In the genomic region with DNA sequence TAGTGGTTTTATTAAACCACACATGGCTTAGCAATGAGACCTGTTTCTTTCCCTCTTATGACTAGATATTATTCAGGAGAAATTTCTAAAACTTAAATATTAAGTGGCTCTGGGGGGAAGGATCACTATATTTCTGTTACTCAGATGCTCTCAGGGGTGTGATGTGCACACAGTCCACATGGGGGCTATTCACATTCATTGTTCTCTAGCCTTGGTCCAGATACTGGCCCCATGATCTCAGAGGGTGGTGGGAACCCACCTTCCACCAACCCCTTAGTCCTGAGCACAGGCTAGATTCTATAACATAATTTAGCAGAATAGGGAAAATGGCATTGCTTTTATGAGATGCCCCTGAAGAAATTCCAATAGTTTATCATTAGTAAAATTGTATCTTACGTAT, we compare ENCODE assay signal across 17 cellular contexts.
DNase-seq lines count a peak whose midpoint lies in the region; ATAC-seq and TF ChIP-seq lines count a peak whose summit lies in the region.
"Had no signal": no experiment of that assay in that cellular context is flagged by ENCODE, and none has a peak within 500 bp of the region (broad histone marks: within the 10 kb centered on the region; RNA-seq: fewer than 3 reads in every experiment).

No MANE protein-coding gene starts in this region.

- no peak for TF ChIP-seq RAD21 in HCT116 (IDR thresholded peaks at IDR 0.05; ENCODE audit: low read depth)

- no peak overlapping the region for H3K27ac ChIP-seq in HCT116 (ENCODE audit: low read depth, low read length)
- no peak overlapping the region for H3K27ac ChIP-seq in endodermal cell (ENCODE audit: low read depth, low read length)
- H3K27ac ChIP-seq: BLaER1, PC-9, SJSA1 had no signal

- ATAC-seq in HCT116, result peak; percentile 49; the same call in 1 of the 2 replicates

- DNase-seq in GM12864 (ENCODE audit: low read depth) (no peak), HCT116 (ENCODE audit: low read depth, low spot score) (no peak), endodermal cell (no peak), type B pancreatic cell (ENCODE audit: extremely low spot score, unreplicated experiment) (no peak), hypothalamus (lab: John Stamatoyannopoulos, UW) (no peak)
- DNase-seq in activated CD4-positive, alpha-beta T cell treated with anti-CD3 and anti-CD28 coated beads, Interleukin-2, amount 50 U/mL, for 4 hours, result no peak
- DNase-seq in stimulated activated CD4-positive, alpha-beta T cell treated with anti-CD3 and anti-CD28 coated beads, Interleukin-2, amount 100 ng/mL, for 24 hours, result no peak
- DNase-seq: DMS79 treated with DMSO at 0.1 percent for 48 hours, IMR-90, Kasumi-1, NCI-H1417 treated with DMSO at 0.1 percent for 48 hours, NCI-H2029, NCI-H2171, NCI-H446, PC-9 had no signal

- H3K4me1 ChIP-seq in HCT116 (ENCODE audit: control insufficient read depth in 1 of 2, insufficient read depth in 2 of 2, low read length in 2 of 2) (no peaks in the 10 kb centered on the region), endodermal cell (ENCODE audit: control insufficient read depth, insufficient read depth, low read length) (no peaks in the 10 kb centered on the region)
- H3K4me1 ChIP-seq: BLaER1, SJSA1 had no signal

- no peaks in the 10 kb centered on the region for H3K79me2 ChIP-seq in HCT116 (ENCODE audit: insufficient read depth, low read length)

- CTCF ChIA-PET in HCT116 (lab: Charles Lee), result no interaction called here

- H3K4me1 Mint-ChIP-seq in endodermal cell (no peaks in the 10 kb centered on the region), type B pancreatic cell (ENCODE audit: unreplicated experiment) (no peaks in the 10 kb centered on the region)

- H3K9me3 Mint-ChIP-seq in endodermal cell (peaks cover 8% of the 10 kb centered on the region), type B pancreatic cell (no peaks in the 10 kb centered on the region)

- H3K27ac Mint-ChIP-seq in endodermal cell (no peak overlapping the region), type B pancreatic cell (no peak overlapping the region)

- H3K9me3 ChIP-seq in HCT116 (ENCODE audit: control insufficient read depth in 1 of 2, insufficient read depth in 1 of 2, low read depth in 1 of 2, low read length in 2 of 2), result no peaks in the 10 kb centered on the region
- no peaks in the 10 kb centered on the region for H3K9me3 ChIP-seq in endodermal cell (ENCODE audit: control insufficient read depth, low read length)
- H3K9me3 ChIP-seq: BLaER1, SJSA1 had no signal

- H3K36me3 Mint-ChIP-seq in endodermal cell (ENCODE audit: low read depth), result no peaks in the 10 kb centered on the region
- H3K36me3 Mint-ChIP-seq in type B pancreatic cell, result no peaks in the 10 kb centered on the region

- H3K4me3 ChIP-seq in GM12864 (ENCODE audit: low read depth, low read length) (no peak overlapping the region), HCT116 (replicated peaks in 1 of 2; ENCODE audit: low read depth in 1 of 2, low read length in 2 of 2) (no peak overlapping the region), endodermal cell (ENCODE audit: low read length) (no peak overlapping the region)
- H3K4me3 ChIP-seq: BLaER1, PC-9, SJSA1 had no signal

- H3K4me3 Mint-ChIP-seq in endodermal cell (no peak overlapping the region), type B pancreatic cell (no peak overlapping the region)

- 88 to 100% methylated on average over 1 of the region's 1 CpG for whole genome bisulfite sequencing in endodermal cell (ENCODE audit: insufficient coverage in 1 of 2, insufficient read length in 1 of 2), 2 experiments

- H2AFZ ChIP-seq in HCT116 (ENCODE audit: low read depth, low read length, poor library complexity, severe bottlenecking), result no peak overlapping the region
- H2AFZ ChIP-seq: PC-9 had no signal

- H3K36me3 ChIP-seq in HCT116 (ENCODE audit: control insufficient read depth in 1 of 2, insufficient read depth in 2 of 2, low read length in 2 of 2), result no peaks in the 10 kb centered on the region
- H3K36me3 ChIP-seq in endodermal cell (ENCODE audit: control insufficient read depth, insufficient read depth, low read length), result no peaks in the 10 kb centered on the region
- H3K36me3 ChIP-seq: BLaER1, SJSA1 had no signal

- POLR2A ChIA-PET in HCT116 (lab: Charles Lee), result no interaction called here

- peak; percentile 36 for TF ChIP-seq CTCF in GM12864 (IDR thresholded peaks at IDR 0.05; ENCODE audit: low read depth, low read length, missing control alignments)
- peak in 1 of 3 experiments; percentile 26; a peak in 2 of 6 replicates for TF ChIP-seq CTCF in HCT116 (IDR thresholded peaks at IDR 0.05 in 2 of 3, conservative IDR thresholded peaks at IDR 0.05 in 1 of 3; ENCODE audit: borderline replicate concordance in 1 of 3, insufficient read depth in 1 of 3, low read depth in 2 of 3, low read length in 2 of 3)
- peak; percentile 54 for TF ChIP-seq CTCF in endodermal cell (conservative IDR thresholded peaks at IDR 0.05)
- TF ChIP-seq CTCF in type B pancreatic cell (conservative IDR thresholded peaks at IDR 0.05), result peak; percentile 48

- BruUV-seq in HCT116 (replicated peaks; lab: Mats Ljungman, UMichigan), result no TSS peak

- RAD21 ChIA-PET in HCT116 (lab: Charles Lee; ENCODE audit: low non-redundant PET in 1 of 2, low total read pairs in 2 of 2, uncharacterized antibody in 2 of 2, unreplicated experiment in 2 of 2), result no interaction called here

- H3K4me2 ChIP-seq in HCT116 (ENCODE audit: low read length), result no peak overlapping the region
- H3K4me2 ChIP-seq: BLaER1, PC-9 had no signal

- H3K27me3 Mint-ChIP-seq in endodermal cell (ENCODE audit: insufficient read depth), result peaks cover 4% of the 10 kb centered on the region
- peaks cover 54% of the 10 kb centered on the region for H3K27me3 Mint-ChIP-seq in type B pancreatic cell

- TF ChIP-seq POLR2A in HCT116 (IDR thresholded peaks at IDR 0.05; ENCODE audit: borderline replicate concordance, extremely low read depth, insufficient read depth, insufficient read length), result no peak

- no peaks in the 10 kb centered on the region for H3K9me2 ChIP-seq in HCT116 (ENCODE audit: insufficient read depth)

- intact Hi-C loops in HCT116 (cut with micrococcal nuclease), result no loop called here

- H3K9ac ChIP-seq in HCT116 (ENCODE audit: low read length), result no peak overlapping the region
- no peak overlapping the region for H3K9ac ChIP-seq in endodermal cell (ENCODE audit: extremely low read depth, low read length, poor library complexity, severe bottlenecking)
- H3K9ac ChIP-seq: BLaER1 had no signal

- H3K27me3 ChIP-seq in HCT116 (ENCODE audit: insufficient read depth, low read length), result peaks cover 42% of the 10 kb centered on the region
- H3K27me3 ChIP-seq in endodermal cell (ENCODE audit: control insufficient read depth, insufficient read depth, low read length, poor library complexity, severe bottlenecking), result peaks cover 17% of the 10 kb centered on the region
- H3K27me3 ChIP-seq: BLaER1, SJSA1 had no signal

- no peaks in the 10 kb centered on the region; the same call in 1 of the 2 replicates for H4K20me1 ChIP-seq in HCT116 (ENCODE audit: insufficient read depth)
- H4K20me1 ChIP-seq: BLaER1 had no signal

TF ChIP-seq in HCT116, 20 proteins besides CTCF, POLR2A, EP300 and RAD21:
- no peak for TF ChIP-seq EGR1 (IDR thresholded peaks at IDR 0.05; ENCODE audit: low read depth)
- no peak for TF ChIP-seq FOSL1 (IDR thresholded peaks at IDR 0.05; ENCODE audit: low read depth)
- no peak for TF ChIP-seq ELF1 (IDR thresholded peaks at IDR 0.05; ENCODE audit: borderline replicate concordance, low read depth)
